In the genomic region with DNA sequence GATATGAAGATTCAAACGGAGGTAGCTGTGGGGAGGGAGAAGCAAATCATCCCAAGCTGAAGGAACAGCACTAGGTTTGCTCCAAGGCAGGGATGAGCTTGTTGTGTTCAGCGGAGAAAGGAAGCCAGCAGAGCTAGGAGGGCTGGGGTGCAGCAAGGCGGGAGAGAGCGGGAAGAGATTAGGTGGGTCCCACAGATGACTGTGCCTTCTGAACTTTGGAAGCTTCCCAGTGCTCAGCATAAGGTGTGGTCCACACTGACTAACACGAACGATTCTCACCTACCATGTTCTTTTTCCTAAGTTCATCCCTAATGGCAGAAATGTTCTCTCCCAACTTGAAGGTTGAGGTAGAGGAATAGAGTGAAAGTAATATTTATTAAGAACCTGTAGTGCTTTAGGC, we compare ENCODE assay signal across 9 cellular contexts. TPM values are rescaled to one million over a fixed set of nuclear protein-coding genes. Genes with fewer than 3 reads are reported as not detected.
A peak's percentile ranks its signal among the peaks of the same experiment; 100 is the strongest.
DNase-seq lines count a peak whose midpoint lies in the region; ATAC-seq and TF ChIP-seq lines count a peak whose summit lies in the region.
"Had no signal": no experiment of that assay in that cellular context is flagged by ENCODE, and none has a peak within 500 bp of the region (broad histone marks: within the 10 kb centered on the region; RNA-seq: fewer than 3 reads in every experiment).

No MANE protein-coding gene starts in this region.

- H3K9me3 Mint-ChIP-seq in GM23338: peaks cover 2% of the 10 kb centered on the region; the same call in 1 of the 3 replicates

- H2AFZ ChIP-seq in GM23338: no peak overlapping the region

- TF ChIP-seq CTCF in GM23338 (conservative IDR thresholded peaks at IDR 0.05; ENCODE audit: low read depth in 2 of 2) (no peak), epithelial cell of proximal tubule (conservative IDR thresholded peaks at IDR 0.05; ENCODE audit: low read depth, low read length) (no peak)

- peaks cover 39% of the 10 kb centered on the region for H3K36me3 Mint-ChIP-seq in GM23338 (ENCODE audit: low read depth)

- H3K27ac ChIP-seq in GM23338 (ENCODE audit: low read depth): no peak overlapping the region
- H3K27ac ChIP-seq in SJSA1: no peak overlapping the region
- no peak overlapping the region for H3K27ac ChIP-seq in rectal smooth muscle tissue (ENCODE audit: low read depth, low read length)

- H3K27me3 Mint-ChIP-seq in GM23338 (ENCODE audit: insufficient read depth, low read depth, poor library complexity): peaks cover 9% of the 10 kb centered on the region

- peak overlapping the region; percentile 93 for H3K4me3 Mint-ChIP-seq in GM23338

- H3K9me2 ChIP-seq in GM23338 (ENCODE audit: insufficient read depth): no peaks in the 10 kb centered on the region

- peaks cover 33% of the 10 kb centered on the region for H3K79me2 ChIP-seq in GM23338 (replicated peaks; ENCODE audit: insufficient read depth)

- no peaks in the 10 kb centered on the region for H3K9me3 ChIP-seq in SJSA1 (replicated peaks)

- no peak for DNase-seq in GM23338 (ENCODE audit: low spot score)
- DNase-seq in SJSA1 (ENCODE audit: low read depth in 1 of 2, low spot score in 2 of 2): no peak
- no peak for DNase-seq in epithelial cell of proximal tubule (ENCODE audit: low read depth)
- no peak for DNase-seq in NCI-H146 (lab: John Stamatoyannopoulos, UW)
- no peak for DNase-seq in NCI-H2171 (lab: John Stamatoyannopoulos, UW)
- DNase-seq: NCI-H526 treated with DMSO at 0.1 percent for 48 hours had no signal

- 0 out of 2 replicates have a peak, but pooled peaks cover 8% of the 10 kb centered on the region for H3K4me1 ChIP-seq in GM23338 (ENCODE audit: insufficient read depth)
- peaks cover 9% of the 10 kb centered on the region for H3K4me1 ChIP-seq in SJSA1 (replicated peaks)
- H3K4me1 ChIP-seq in rectal smooth muscle tissue (ENCODE audit: control insufficient read depth, insufficient read depth, low read length): peaks cover 3% of the 10 kb centered on the region

- peaks cover 15% of the 10 kb centered on the region for H4K20me1 ChIP-seq in GM23338 (replicated peaks; ENCODE audit: insufficient read depth)

- peaks cover 8% of the 10 kb centered on the region for H3K4me1 Mint-ChIP-seq in GM23338

- H3F3A ChIP-seq in GM23338 (replicated peaks; ENCODE audit: low read depth): no peaks in the 10 kb centered on the region

- ATAC-seq in GM23338 (no peak), HG02610 (IDR thresholded peaks at IDR 0.05; ENCODE audit: unreplicated experiment) (no peak)

- H3K4me3 ChIP-seq in GM23338 (peak overlapping the region; percentile 80), SJSA1 (peak overlapping the region; percentile 70), epithelial cell of proximal tubule (ENCODE audit: low read depth, low read length) (peak overlapping the region; percentile 100), rectal smooth muscle tissue (ENCODE audit: low read length) (peak overlapping the region; percentile 76)

- no peak overlapping the region for H3K9ac ChIP-seq in rectal smooth muscle tissue (ENCODE audit: low read length)

- H3K27ac Mint-ChIP-seq in GM23338: no peak overlapping the region

- H3K36me3 ChIP-seq in GM23338 (ENCODE audit: insufficient read depth): peaks cover 34% of the 10 kb centered on the region; the same call in 1 of the 2 replicates
- no peaks in the 10 kb centered on the region; the same call in none of the 2 replicates for H3K36me3 ChIP-seq in SJSA1
- H3K36me3 ChIP-seq in rectal smooth muscle tissue (ENCODE audit: control insufficient read depth, insufficient read depth, low read length): peaks cover 22% of the 10 kb centered on the region

- peak overlapping the region; percentile 93 for H3K4me2 ChIP-seq in GM23338

- H3K27me3 ChIP-seq in GM23338 (ENCODE audit: insufficient read depth) (0 out of 2 replicates have a peak, but pooled peaks cover 6% of the 10 kb centered on the region), SJSA1 (replicated peaks) (no peaks in the 10 kb centered on the region), rectal smooth muscle tissue (ENCODE audit: control insufficient read depth, insufficient read depth, low read length) (no peaks in the 10 kb centered on the region)

TF ChIP-seq in GM23338, 12 proteins besides CTCF, POLR2A, EP300 and RAD21:
- TF ChIP-seq CREB1 (CRISPR knock-in tag; IDR thresholded peaks at IDR 0.05; ENCODE audit: low read depth): no peak
TF ChIP-seq in GM23338: peak in this region for 0.

RNA-seq across cellular contexts. Expression of a gene that starts 1.2 kb away (rescaled TPM):
- total RNA-seq in GM23338 (2014; rRNA removed; shearing (Covaris generic)): 43.3 and 59.7 TPM in 2 replicates
- 33.0 and 35.4 TPM in 2 replicates for polyA plus RNA-seq in GM23338 (2016; fragmentation: Nextera tagmentation; extraction: Ambion mirVana)
- 67.2 and 99.7 TPM in 2 replicates for total RNA-seq in SJSA1 (2014; rRNA removed; shearing (Covaris generic))
- total RNA-seq in epithelial cell of proximal tubule: 54.1 and 74.3 TPM in 2 replicates

RNA-seq across cellular contexts. Expression of a gene that starts 22.7 kb away (rescaled TPM):
- total RNA-seq in GM23338 (2014; rRNA removed; shearing (Covaris generic)): not detected in 2 replicates
- polyA plus RNA-seq in GM23338 (2016; fragmentation: Nextera tagmentation; extraction: Ambion mirVana): not detected in 2 replicates
- total RNA-seq in SJSA1 (2014; rRNA removed; shearing (Covaris generic)): not detected in 2 replicates
- not detected in 2 replicates for total RNA-seq in epithelial cell of proximal tubule
- total RNA-seq: kidney epithelial cell had no signal

RNA-seq across cellular contexts. Expression of a gene that starts 38.9 kb away (rescaled TPM):
- 77.6 and 80.5 TPM in 2 replicates for total RNA-seq in GM23338 (2014; rRNA removed; shearing (Covaris generic))
- polyA plus RNA-seq in GM23338 (2016; fragmentation: Nextera tagmentation; extraction: Ambion mirVana): 22.9 and 32.6 TPM in 2 replicates
- total RNA-seq in SJSA1 (2014; rRNA removed; shearing (Covaris generic)): 14.1 and 20.8 TPM in 2 replicates
- 36.8 and 42.2 TPM in 2 replicates for total RNA-seq in epithelial cell of proximal tubule
